ENCODE assay signal across 25 cellular contexts in the genomic region with DNA sequence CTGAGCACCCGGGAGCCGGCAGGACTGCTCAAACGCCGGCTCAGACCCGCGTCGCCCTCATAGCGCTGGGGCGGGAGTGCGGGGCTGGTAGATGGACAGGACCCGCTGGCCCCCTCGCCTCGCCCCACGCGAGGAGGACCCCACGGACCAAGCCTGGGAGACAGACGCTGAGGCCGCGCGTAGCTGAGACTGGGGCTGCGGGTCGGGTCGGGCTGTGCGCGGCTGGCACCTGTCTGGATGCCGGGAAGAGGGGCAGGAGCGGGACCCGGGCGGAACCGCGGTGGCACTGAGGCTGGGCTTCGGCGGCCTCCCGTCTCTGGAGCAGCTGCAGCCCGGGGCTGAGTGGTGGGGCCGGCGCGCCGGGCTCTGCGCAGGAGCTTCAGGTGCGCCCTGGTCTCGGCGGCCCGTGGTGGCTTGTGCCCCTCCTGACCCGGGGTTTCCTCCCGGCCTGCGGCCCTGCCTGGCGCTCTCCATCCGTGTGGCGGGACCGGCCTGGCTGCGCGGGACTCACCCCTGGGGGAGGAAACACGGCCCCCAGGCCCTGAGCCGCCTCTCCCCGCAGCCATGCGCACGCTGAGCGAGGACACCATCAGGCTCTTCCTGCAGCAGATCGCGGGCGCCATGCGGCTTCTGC. TPM values are rescaled to one million over a fixed set of nuclear protein-coding genes. Genes with fewer than 3 reads are reported as not detected.
A peak's percentile ranks its signal among the peaks of the same experiment; 100 is the strongest.
DNase-seq lines count a peak whose midpoint lies in the region; ATAC-seq, FAIRE-seq and TF ChIP-seq lines count a peak whose summit lies in the region.
"Had no signal": no experiment of that assay in that cellular context is flagged by ENCODE, and none has a peak within 500 bp of the region (broad histone marks: within the 10 kb centered on the region; RNA-seq: fewer than 3 reads in every experiment).

No MANE protein-coding gene starts in this region.

- H3K36me3 Mint-ChIP-seq in naive thymus-derived CD4-positive, alpha-beta T cell = peaks cover 0 to 3% (median 0%) of the 10 kb centered on the region in 5 donors

- no peak for ATAC-seq in left ventricle myocardium superior
- ATAC-seq in heart right ventricle = no peak
- no peak for ATAC-seq in K562
- peak; percentile 9 for ATAC-seq in naive thymus-derived CD4-positive, alpha-beta T cell
- no peak for ATAC-seq in GM19395 (IDR thresholded peaks at IDR 0.05; ENCODE audit: unreplicated experiment)
- ATAC-seq: GM12878, HCT116 had no signal

- no peaks in the 10 kb centered on the region for H3K9me3 Mint-ChIP-seq in naive thymus-derived CD4-positive, alpha-beta T cell
- H3K9me3 Mint-ChIP-seq: CD4-positive, alpha-beta T cell; IgD-negative memory B cell had no signal

- BruUV-seq in K562 (replicated peaks; lab: Mats Ljungman, UMichigan) = no TSS peak

- no peak overlapping the region for H3K9ac ChIP-seq in K562 (ENCODE audit: insufficient read depth in 1 of 2, low read depth in 2 of 2, low read length in 2 of 2)
- H3K9ac ChIP-seq: GM23248 had no signal

- H2AFZ ChIP-seq in K562 (ENCODE audit: low read depth, low read length) = no peak overlapping the region
- H2AFZ ChIP-seq: GM23248 had no signal

- H3K27me3 Mint-ChIP-seq in naive thymus-derived CD4-positive, alpha-beta T cell = no peaks in the 10 kb centered on the region
- H3K27me3 Mint-ChIP-seq: B cell; CD4-positive, alpha-beta T cell; IgD-negative memory B cell had no signal

- H3K27ac Mint-ChIP-seq in naive thymus-derived CD4-positive, alpha-beta T cell = no peak overlapping the region
- H3K27ac Mint-ChIP-seq: B cell; CD4-positive, alpha-beta T cell; IgD-negative memory B cell had no signal

- no peak for TF ChIP-seq POLR2A in K562 (conservative IDR thresholded peaks at IDR 0.05)
- no peak for TF ChIP-seq POLR2A in GM12891 (IDR thresholded peaks at IDR 0.05; ENCODE audit: low read depth, low read length)

- DNase-seq in left ventricle myocardium superior (peak; percentile 27), heart right ventricle (no peak), K562 (ENCODE audit: extremely low read depth in 1 of 4, low spot score in 3 of 4) (no peak), GM12891 (ENCODE audit: insufficient read length, low spot score) (no peak), RCC 7860 (ENCODE audit: low spot score) (no peak)
- DNase-seq in naive thymus-derived CD4-positive, alpha-beta T cell = no peak
- DNase-seq: Caco-2; CD4-positive, alpha-beta T cell; DMS 273 treated with DMSO at 0.1 percent for 48 hours; DMS79 treated with DMSO at 0.1 percent for 48 hours; GM23248; Kasumi-1; NCI-H187; NCI-H2107; NCI-H446 treated with DMSO at 0.1 percent for 48 hours; NCI-H526 treated with DMSO at 0.1 percent for 48 hours; SHP77 treated with DMSO at 0.1 percent for 48 hours; SW 1271 had no signal

- CTCF ChIA-PET in K562 (lab: Yijun Ruan, JAX; ENCODE audit: low intra/inter-chr PET ratio) = no interaction called here
- CTCF ChIA-PET in naive thymus-derived CD4-positive, alpha-beta T cell (lab: Charles Lee) = no interaction called here

- H3K27ac ChIP-seq in heart right ventricle (no peak overlapping the region), K562 (ENCODE audit: extremely low read depth, low read depth, low read length) (no peak overlapping the region)
- no peak overlapping the region for H3K27ac ChIP-seq in naive thymus-derived CD4-positive, alpha-beta T cell (ENCODE audit: low read depth, low read length)
- H3K27ac ChIP-seq: GM23248, SK-N-MC had no signal

- FAIRE-seq in K562 (lab: Jason Lieb, UNC) (no peak), GM12891 (lab: Jason Lieb, UNC) (no peak), RCC 7860 (lab: Jason Lieb, UNC) (no peak)
- FAIRE-seq: A204.1, GM12878 had no signal

- no peak for TF ChIP-seq EP300 in K562 (IDR thresholded peaks at IDR 0.05; ENCODE audit: low read length)

- WGBS in heart right ventricle, 2 donors = 97% methylated on average over 59 to 63 of the region's 63 CpGs
- 94% methylated on average over 13 of the region's 63 CpGs for WGBS in K562 (ENCODE audit: insufficient coverage, low coverage, missing lambda C conversion rate)

- H3K4me3 ChIP-seq in heart right ventricle (no peak overlapping the region), K562 (no peak overlapping the region)
- no peak overlapping the region for H3K4me3 ChIP-seq in naive thymus-derived CD4-positive, alpha-beta T cell (ENCODE audit: low read length)
- H3K4me3 ChIP-seq: GM12878, GM23248, SK-N-MC had no signal

- H3K4me1 ChIP-seq in heart right ventricle = peaks cover 14 to 57% (median 36%) of the 10 kb centered on the region in 9 donors
- H3K4me1 ChIP-seq in K562 (replicated peaks in 1 of 2; ENCODE audit: control insufficient read depth in 2 of 2, insufficient read depth in 2 of 2, low read length in 2 of 2) = peaks cover 0 to 30% of the 10 kb centered on the region in 2 experiments; a peak in 2 of 5 replicates
- peaks cover 0 to 6% of the 10 kb centered on the region in 2 donors for H3K4me1 ChIP-seq in naive thymus-derived CD4-positive, alpha-beta T cell (ENCODE audit: control insufficient read depth in 2 of 2, insufficient read depth in 2 of 2, low read length in 2 of 2)
- H3K4me1 ChIP-seq: Caco-2 had no signal

- H4K20me1 ChIP-seq in K562 (replicated peaks; ENCODE audit: control insufficient read depth, insufficient read depth, low read length) = peaks cover 14% of the 10 kb centered on the region; the same call in 1 of the 2 replicates

- TF ChIP-seq RAD21 in K562 (CRISPR knock-in tag; conservative IDR thresholded peaks at IDR 0.05 in 1 of 2, IDR thresholded peaks at IDR 0.05 in 1 of 2) = no peak

- H3K9me3 ChIP-seq in heart right ventricle (no peaks in the 10 kb centered on the region), K562 (replicated peaks; ENCODE audit: control insufficient read depth, insufficient read depth, low read depth, low read length) (no peaks in the 10 kb centered on the region)
- H3K9me3 ChIP-seq in naive thymus-derived CD4-positive, alpha-beta T cell (ENCODE audit: control insufficient read depth in 2 of 3, low read length in 3 of 3) = no peaks in the 10 kb centered on the region
- H3K9me3 ChIP-seq: Caco-2 had no signal

- H3K4me3 Mint-ChIP-seq in naive thymus-derived CD4-positive, alpha-beta T cell = no peak overlapping the region
- H3K4me3 Mint-ChIP-seq: B cell; CD4-positive, alpha-beta T cell; IgD-negative memory B cell had no signal

- peaks cover 4 to 23% (median 13%) of the 10 kb centered on the region in 7 donors for H3K4me1 Mint-ChIP-seq in naive thymus-derived CD4-positive, alpha-beta T cell

- no peaks in the 10 kb centered on the region for H3K9me1 ChIP-seq in K562 (ENCODE audit: control insufficient read depth, insufficient read depth, low read length)

- intact Hi-C loops in left ventricle myocardium superior (cut with micrococcal nuclease) = no loop called here
- intact Hi-C loops in heart right ventricle (cut with DNase I) = no loop called here
- intact Hi-C loops in K562 (cut with micrococcal nuclease) = no loop called here
- intact Hi-C loops in naive thymus-derived CD4-positive, alpha-beta T cell (cut with micrococcal nuclease) = no loop called here

- H3K4me2 ChIP-seq in K562 (ENCODE audit: insufficient read depth, low read length) = no peak overlapping the region

- peaks cover 0 to 72% (median 49%) of the 10 kb centered on the region in 9 donors for H3K36me3 ChIP-seq in heart right ventricle
- peaks cover 12% of the 10 kb centered on the region; the same call in 2 of the 3 replicates for H3K36me3 ChIP-seq in K562 (ENCODE audit: control insufficient read depth, insufficient read depth, low read length)
- H3K36me3 ChIP-seq in naive thymus-derived CD4-positive, alpha-beta T cell (ENCODE audit: control insufficient read depth in 2 of 3, insufficient read depth in 3 of 3, low read length in 3 of 3) = peaks cover 0 to 55% (median 0%) of the 10 kb centered on the region in 3 experiments

- no peaks in the 10 kb centered on the region for H3K79me2 ChIP-seq in K562 (ENCODE audit: control insufficient read depth, insufficient read depth, low read length)

- no peak for TF ChIP-seq CTCF in heart right ventricle (IDR thresholded peaks at IDR 0.05)
- TF ChIP-seq CTCF in K562 (IDR thresholded peaks at IDR 0.05 in 2 of 3, conservative IDR thresholded peaks at IDR 0.05 in 1 of 3; ENCODE audit: insufficient read depth in 2 of 3, low read depth in 1 of 3, low read length in 3 of 3) = no peak

- in situ Hi-C loops in K562 (cut with MboI) = no loop called here

- H3K27me3 ChIP-seq in heart right ventricle (no peaks in the 10 kb centered on the region), K562 (ENCODE audit: control insufficient read depth in 2 of 2, insufficient read depth in 2 of 2, low read length in 2 of 2) (no peaks in the 10 kb centered on the region)
- H3K27me3 ChIP-seq in naive thymus-derived CD4-positive, alpha-beta T cell (ENCODE audit: control insufficient read depth in 2 of 2, insufficient read depth in 2 of 2, low read length in 2 of 2) = no peaks in the 10 kb centered on the region

- POLR2A ChIA-PET in K562 (lab: Yijun Ruan, JAX) = interaction anchor here (1.0 kb wide), 1 partner anchor 11 kb away, joined by 6 read pairs; no protein-coding TSS in a partner anchor
- POLR2A ChIA-PET in naive thymus-derived CD4-positive, alpha-beta T cell (lab: Charles Lee) = no interaction called here

RNA-seq across cellular contexts. Expression of a gene that starts 13.8 kb away (rescaled TPM):
- total RNA-seq in left ventricle myocardium superior = 64.0 TPM
- 10 to 100 TPM; 30.2 to 77.7 (median 51.6) TPM for total RNA-seq in heart right ventricle
- 10 to 100 TPM; 10.7 to 37.2 TPM for polyA plus RNA-seq in heart right ventricle
- 40.7 and 125 TPM in 2 replicates for total RNA-seq in K562 (2011; cell fraction: chromatin; rRNA removed; ENCODE audit: low replicate concordance)
- total RNA-seq in K562 (2011; cell fraction: nucleolus; rRNA removed) = 72.5 and 83.8 TPM in 2 replicates
- total RNA-seq in K562 (2011; cell fraction: nucleoplasm; rRNA removed) = 47.5 and 50.5 TPM in 2 replicates
- 4.2 and 5.6 TPM in 2 replicates for total RNA-seq in K562 (2014; rRNA removed)
- total RNA-seq in K562 (2014; rRNA removed; fragmentation: Illumina TruSeq; extraction: Trizol) = 0.83 and 0.98 TPM in 2 replicates
- 2.0 and 3.6 TPM in 2 replicates for total RNA-seq in K562 (2015; rRNA removed; fragmentation: Illumina TruSeq; extraction: Trizol)
- 17.3 and 29.4 TPM in 2 replicates for total RNA-seq in K562 (2021)
- polyA plus RNA-seq in K562 (2011; rRNA removed) = 3.2 and 6.2 TPM in 2 replicates
- 2.1 and 4.1 TPM in 2 replicates for polyA plus RNA-seq in K562 (2011; cell fraction: cytosol; rRNA removed)
- polyA plus RNA-seq in K562 (2011; cell fraction: nucleus; rRNA removed) = 62.1 and 86.4 TPM in 2 replicates
- polyA plus RNA-seq in K562 (2012) = 12.1 and 39.2 TPM in 2 replicates
- 2.5 and 9.1 TPM in 2 replicates for polyA plus RNA-seq in K562 (2014; fragmentation: Illumina TruSeq; extraction: Trizol)
- polyA plus RNA-seq in K562 (2014; fragmentation: Nextera tagmentation; extraction: Ambion mirVana) = under 1 TPM; 0.15 to 0.29 TPM
- polyA plus RNA-seq in K562 (2014; rRNA removed) = 13.2 and 16.9 TPM in 2 replicates
- 1.3 and 1.8 TPM in 2 replicates for polyA minus RNA-seq in K562 (2011; rRNA and poly(A)+ RNA removed)
- 3.1 and 11.4 TPM in 2 replicates for polyA minus RNA-seq in K562 (2011; cell fraction: cytosol; rRNA and poly(A)+ RNA removed)
- 15.5 and 15.9 TPM in 2 replicates for polyA minus RNA-seq in K562 (2011; cell fraction: nucleus; rRNA and poly(A)+ RNA removed)
- 100 to 1,000 TPM in 1 of 5 experiments, 10 to 100 TPM in 4; 33.9 to 109 (median 43.8) TPM for total RNA-seq in naive thymus-derived CD4-positive, alpha-beta T cell
- 1 to 10 TPM in 1 of 2 donors, under 1 TPM in 1; 0.28 to 1.6 TPM for polyA plus RNA-seq in naive thymus-derived CD4-positive, alpha-beta T cell
- polyA plus RNA-seq in GM12891 (2012; ENCODE audit: low read depth, missing spikeins) = 5.8 TPM

RNA-seq across cellular contexts. Expression of a gene that starts 20.9 kb away (rescaled TPM):
- total RNA-seq in left ventricle myocardium superior = 5.6 TPM
- total RNA-seq in heart right ventricle = 10 to 100 TPM in 1 of 10 donors, 1 to 10 TPM in 9; 5.1 to 14.8 (median 7.5) TPM
- polyA plus RNA-seq in heart right ventricle = 10 to 100 TPM; 13.7 to 17.4 TPM
- 97.0 and 232 TPM in 2 replicates for total RNA-seq in K562 (2011; cell fraction: chromatin; rRNA removed; ENCODE audit: low replicate concordance)
- 140 and 151 TPM in 2 replicates for total RNA-seq in K562 (2011; cell fraction: nucleolus; rRNA removed)
- 123 and 134 TPM in 2 replicates for total RNA-seq in K562 (2011; cell fraction: nucleoplasm; rRNA removed)
- 35.6 and 53.2 TPM in 2 replicates for total RNA-seq in K562 (2014; rRNA removed)
- total RNA-seq in K562 (2014; rRNA removed; fragmentation: Illumina TruSeq; extraction: Trizol) = 13.6 and 16.4 TPM in 2 replicates
- 29.7 and 30.0 TPM in 2 replicates for total RNA-seq in K562 (2015; rRNA removed; fragmentation: Illumina TruSeq; extraction: Trizol)
- 79.3 and 90.8 TPM in 2 replicates for total RNA-seq in K562 (2021)
- 27.9 and 36.5 TPM in 2 replicates for polyA plus RNA-seq in K562 (2011; rRNA removed)
- polyA plus RNA-seq in K562 (2011; cell fraction: cytosol; rRNA removed) = 28.1 and 41.6 TPM in 2 replicates
- 56.2 and 84.8 TPM in 2 replicates for polyA plus RNA-seq in K562 (2011; cell fraction: nucleus; rRNA removed)
- polyA plus RNA-seq in K562 (2012) = 37.5 and 51.4 TPM in 2 replicates
- polyA plus RNA-seq in K562 (2014; fragmentation: Illumina TruSeq; extraction: Trizol) = 30.3 and 39.8 TPM in 2 replicates
- polyA plus RNA-seq in K562 (2014; fragmentation: Nextera tagmentation; extraction: Ambion mirVana) = 1 to 10 TPM; 1.9 to 3.8 TPM
- polyA plus RNA-seq in K562 (2014; rRNA removed) = 71.4 and 73.4 TPM in 2 replicates
- polyA minus RNA-seq in K562 (2011; rRNA and poly(A)+ RNA removed) = 16.8 and 21.8 TPM in 2 replicates
- 30.8 and 32.0 TPM in 2 replicates for polyA minus RNA-seq in K562 (2011; cell fraction: cytosol; rRNA and poly(A)+ RNA removed)
- 27.3 and 32.4 TPM in 2 replicates for polyA minus RNA-seq in K562 (2011; cell fraction: nucleus; rRNA and poly(A)+ RNA removed)
- 10 to 100 TPM; 23.4 to 54.9 (median 49.2) TPM for total RNA-seq in naive thymus-derived CD4-positive, alpha-beta T cell
- 10 to 100 TPM; 15.0 to 37.1 TPM for polyA plus RNA-seq in naive thymus-derived CD4-positive, alpha-beta T cell
- polyA plus RNA-seq in GM12891 (2012; ENCODE audit: low read depth, missing spikeins) = 19.9 TPM

RNA-seq across cellular contexts. Expression of a gene that starts 41.5 kb away (rescaled TPM):
- total RNA-seq in left ventricle myocardium superior = 14.8 TPM
- total RNA-seq in heart right ventricle = 10 to 100 TPM; 14.1 to 20.5 (median 19.3) TPM
- polyA plus RNA-seq in heart right ventricle = 10 to 100 TPM in 1 of 2 donors, 1 to 10 TPM in 1; 6.6 to 18.9 TPM
- total RNA-seq in K562 (2011; cell fraction: chromatin; rRNA removed; ENCODE audit: low replicate concordance) = 149 and 175 TPM in 2 replicates
- 61.2 and 71.2 TPM in 2 replicates for total RNA-seq in K562 (2011; cell fraction: nucleolus; rRNA removed)
- total RNA-seq in K562 (2011; cell fraction: nucleoplasm; rRNA removed) = 111 and 165 TPM in 2 replicates
- total RNA-seq in K562 (2014; rRNA removed) = 7.7 and 12.2 TPM in 2 replicates
- total RNA-seq in K562 (2014; rRNA removed; fragmentation: Illumina TruSeq; extraction: Trizol) = 7.0 TPM in 2 replicates
- total RNA-seq in K562 (2015; rRNA removed; fragmentation: Illumina TruSeq; extraction: Trizol) = 6.9 and 8.1 TPM in 2 replicates
- 49.2 and 58.0 TPM in 2 replicates for total RNA-seq in K562 (2021)
- polyA plus RNA-seq in K562 (2011; rRNA removed) = 6.5 and 8.3 TPM in 2 replicates
- polyA plus RNA-seq in K562 (2011; cell fraction: cytosol; rRNA removed) = 5.4 and 6.5 TPM in 2 replicates
- 38.0 and 44.2 TPM in 2 replicates for polyA plus RNA-seq in K562 (2011; cell fraction: nucleus; rRNA removed)
- 27.7 and 40.7 TPM in 2 replicates for polyA plus RNA-seq in K562 (2012)
- polyA plus RNA-seq in K562 (2014; fragmentation: Illumina TruSeq; extraction: Trizol) = 29.8 and 32.3 TPM in 2 replicates
- 1 to 10 TPM; 4.5 to 6.7 TPM for polyA plus RNA-seq in K562 (2014; fragmentation: Nextera tagmentation; extraction: Ambion mirVana)
- 22.2 and 23.5 TPM in 2 replicates for polyA plus RNA-seq in K562 (2014; rRNA removed)
- 13.1 and 16.0 TPM in 2 replicates for polyA minus RNA-seq in K562 (2011; rRNA and poly(A)+ RNA removed)
- 17.0 and 23.8 TPM in 2 replicates for polyA minus RNA-seq in K562 (2011; cell fraction: cytosol; rRNA and poly(A)+ RNA removed)
- 18.7 and 27.0 TPM in 2 replicates for polyA minus RNA-seq in K562 (2011; cell fraction: nucleus; rRNA and poly(A)+ RNA removed)
- 10 to 100 TPM; 62.2 to 86.8 (median 82.6) TPM for total RNA-seq in naive thymus-derived CD4-positive, alpha-beta T cell
- polyA plus RNA-seq in naive thymus-derived CD4-positive, alpha-beta T cell = 1 to 10 TPM; 2.8 to 6.0 TPM
- 12.5 TPM for polyA plus RNA-seq in GM12891 (2012; ENCODE audit: low read depth, missing spikeins)
